Comparison of ENCODE assay signal across 20 cellular contexts in genomic region chr17:27390540-27390939, GRCh38.
DNase-seq lines count a peak whose midpoint lies in the region; ATAC-seq, FAIRE-seq and TF ChIP-seq lines count a peak whose summit lies in the region.
"Had no signal": no experiment of that assay in that cellular context is flagged by ENCODE, and none has a peak within 500 bp of the region (broad histone marks: within the 10 kb centered on the region; RNA-seq: fewer than 3 reads in every experiment).

No MANE protein-coding gene starts in this region.

- no peak overlapping the region for H2AFZ ChIP-seq in GM23248
- H2AFZ ChIP-seq in SK-N-SH (ENCODE audit: low read depth): no peak overlapping the region

- H3K9ac ChIP-seq in GM23248 (no peak overlapping the region), SK-N-SH (no peak overlapping the region)

- H3K27me3 ChIP-seq in GM23248 (replicated peaks; ENCODE audit: insufficient read depth): peaks cover 6% of the 10 kb centered on the region; the same call in 1 of the 2 replicates
- no peaks in the 10 kb centered on the region for H3K27me3 ChIP-seq in SK-N-SH (ENCODE audit: insufficient read depth)

- no peaks in the 10 kb centered on the region for H3K9me2 ChIP-seq in GM23248 (ENCODE audit: insufficient read depth)
- H3K9me2 ChIP-seq in SK-N-SH: no peaks in the 10 kb centered on the region

- DNase-seq in GM23248 (peak; percentile 66), mesenteric fat pad (ENCODE audit: low spot score) (peak; percentile 55), sciatic nerve (ENCODE audit: low spot score) (peak; percentile 35), SK-N-SH (no peak), H4 (ENCODE audit: low spot score) (no peak), GM12891 (ENCODE audit: insufficient read length, low spot score) (no peak)
- DNase-seq: Caco-2; CD4-positive, CD25-positive, alpha-beta regulatory T cell; EL; NCI-H187; NCI-H2171; NCI-H446; NCI-H748 treated with DMSO at 0.1 percent for 48 hours; OCI-M1; RPMI8226 had no signal

- POLR2A ChIA-PET in SK-N-SH (lab: Yijun Ruan, JAX): no interaction called here

- FAIRE-seq in GM12891 (lab: Jason Lieb, UNC): no peak
- FAIRE-seq: H54, HTR-8/SVneo had no signal

- H3K4me1 ChIP-seq in GM23248 (ENCODE audit: insufficient read depth) (no peaks in the 10 kb centered on the region), SK-N-SH (ENCODE audit: control insufficient read depth in 1 of 2, insufficient read depth in 2 of 2, low read depth in 1 of 2, low read length in 1 of 2) (no peaks in the 10 kb centered on the region)
- H3K4me1 ChIP-seq: Caco-2 had no signal

- WGBS in GM23248 (ENCODE audit: low coverage in 1 of 2, low lambda C conversion rate in 2 of 2, missing lambda C conversion rate in 2 of 2), 2 experiments: 12 to 14% methylated on average over 8 of the region's 8 CpGs
- 76% methylated on average over 7 of the region's 8 CpGs for WGBS in SK-N-SH (ENCODE audit: low lambda C conversion rate)

- no peak for TF ChIP-seq RAD21 in SK-N-SH (IDR thresholded peaks at IDR 0.05; ENCODE audit: low read length)

- ATAC-seq in sciatic nerve: no peak
- ATAC-seq in HG03280 (IDR thresholded peaks at IDR 0.05; ENCODE audit: unreplicated experiment): no peak

- no peak for TF ChIP-seq POLR2A in GM12891 (IDR thresholded peaks at IDR 0.05; ENCODE audit: low read depth, low read length)

- intact Hi-C loops in sciatic nerve (cut with DNase I): no loop called here

- in situ Hi-C loops in GM23248 (cut with MboI): no loop called here

- H3K4me2 ChIP-seq in GM23248 (ENCODE audit: unreplicated experiment): no peak overlapping the region
- H3K4me2 ChIP-seq in SK-N-SH: no peak overlapping the region

- H3K36me3 ChIP-seq in GM23248 (ENCODE audit: low read depth) (no peaks in the 10 kb centered on the region), SK-N-SH (replicated peaks in 1 of 2; ENCODE audit: control insufficient read depth in 1 of 2, insufficient read depth in 2 of 2, low read length in 1 of 2) (no peaks in the 10 kb centered on the region)

- no peak for TF ChIP-seq EP300 in SK-N-SH (IDR thresholded peaks at IDR 0.05; ENCODE audit: borderline replicate concordance in 1 of 2, low read depth in 1 of 2, low read length in 1 of 2)

- H4K20me1 ChIP-seq in GM23248 (ENCODE audit: insufficient read depth) (no peaks in the 10 kb centered on the region), SK-N-SH (ENCODE audit: insufficient read depth) (no peaks in the 10 kb centered on the region)

- no peak for TF ChIP-seq CTCF in SK-N-SH (IDR thresholded peaks at IDR 0.05)

- H3K4me3 ChIP-seq in GM23248: no peak overlapping the region
- no peak overlapping the region for H3K4me3 ChIP-seq in SK-N-SH (ENCODE audit: low read depth in 2 of 2, low read length in 1 of 2)

- no peaks in the 10 kb centered on the region for H3F3A ChIP-seq in GM23248 (ENCODE audit: insufficient read depth)
- no peaks in the 10 kb centered on the region for H3F3A ChIP-seq in SK-N-SH (replicated peaks; ENCODE audit: insufficient read depth)

- CTCF ChIA-PET in SK-N-SH (lab: Yijun Ruan, JAX): interaction anchor here (1.2 to 2.6 kb wide), 2 partner anchors 10 to 209 kb away, joined by 3 to 16 read pairs; no protein-coding TSS in a partner anchor

- H3K79me2 ChIP-seq in GM23248 (ENCODE audit: insufficient read depth): no peaks in the 10 kb centered on the region
- no peaks in the 10 kb centered on the region for H3K79me2 ChIP-seq in SK-N-SH (ENCODE audit: insufficient read depth)

- H3K27ac ChIP-seq in GM23248 (no peak overlapping the region), cingulate gyrus (ENCODE audit: low read depth, low read length) (peak overlapping the region; percentile 32), SK-N-SH (ENCODE audit: low read depth in 2 of 2, low read length in 1 of 2) (no peak overlapping the region)
- H3K27ac ChIP-seq: HL-60 had no signal

- H3K9me3 ChIP-seq in GM23248 (ENCODE audit: low read depth): no peaks in the 10 kb centered on the region
- H3K9me3 ChIP-seq in SK-N-SH: no peaks in the 10 kb centered on the region
- H3K9me3 ChIP-seq: Caco-2 had no signal

TF ChIP-seq in SK-N-SH, 30 proteins besides CTCF, POLR2A, EP300 and RAD21:
- TF ChIP-seq POLR2AphosphoS5 (IDR thresholded peaks at IDR 0.05; ENCODE audit: low read depth, low read length): no peak
- no peak for TF ChIP-seq FOSL2 (IDR thresholded peaks at IDR 0.05; ENCODE audit: borderline replicate concordance, low read depth)
- no peak for TF ChIP-seq USF1 (IDR thresholded peaks at IDR 0.05; ENCODE audit: borderline replicate concordance, low read depth)
- TF ChIP-seq RFX5 (IDR thresholded peaks at IDR 0.05; ENCODE audit: low read length): no peak
- no peak for TF ChIP-seq MEF2A (IDR thresholded peaks at IDR 0.05; ENCODE audit: borderline replicate concordance, low read depth)

TF ChIP-seq in GM12891, 5 proteins besides CTCF, POLR2A, EP300 and RAD21:
- no peak for TF ChIP-seq TAF1 (IDR thresholded peaks at IDR 0.05; ENCODE audit: low read depth, low read length)
- TF ChIP-seq PAX5 (IDR thresholded peaks at IDR 0.05; ENCODE audit: insufficient read depth, low read length, severe bottlenecking): no peak
- no peak for TF ChIP-seq POLR2AphosphoS5 (IDR thresholded peaks at IDR 0.05; ENCODE audit: low read depth, low read length)

Comparison
In these comparisons a context has a peak if more than half of its experiments do, and no peak if none do; other contexts are left out.
1. DNase-seq: peak in GM23248 (single experiment), mesenteric fat pad (single experiment) and sciatic nerve (single experiment); none in SK-N-SH (single experiment), H4 (single experiment) and GM12891 (single experiment).